In genomic region chr10:132175907-132176581, GRCh38 we compare ENCODE assay signal across 14 cellular contexts. TPM values are rescaled to one million over a fixed set of nuclear protein-coding genes. Genes with fewer than 3 reads are reported as not detected.
DNase-seq lines count a peak whose midpoint lies in the region; ATAC-seq and TF ChIP-seq lines count a peak whose summit lies in the region.
"Had no signal": no experiment of that assay in that cellular context is flagged by ENCODE, and none has a peak within 500 bp of the region (broad histone marks: within the 10 kb centered on the region; RNA-seq: fewer than 3 reads in every experiment).

No MANE protein-coding gene starts in this region.

- peak overlapping the region; percentile 72 for H3K18ac ChIP-seq in neuronal stem cell (ENCODE audit: low read length)

- H3K36me3 Mint-ChIP-seq in chondrocyte (ENCODE audit: low read depth) = no peaks in the 10 kb centered on the region
- no peaks in the 10 kb centered on the region for H3K36me3 Mint-ChIP-seq in stimulated activated memory B cell treated with anti-CD40 and anti-IgM and Interleukin-4, amounts not matched to agents 10 μg/mL and 1 μg/mL and 100 μg/mL, for 72 hours

- peak overlapping the region; percentile 60 for H2AFZ ChIP-seq in neuronal stem cell (ENCODE audit: low read length)

- POLR2A ChIA-PET in A673 (lab: Charles Lee; ENCODE audit: low non-redundant PET) = no interaction called here

- H4K8ac ChIP-seq in neuronal stem cell (ENCODE audit: low read depth, low read length) = no peak overlapping the region

- H3K4me3 Mint-ChIP-seq in chondrocyte (ENCODE audit: unreplicated experiment) = no peak overlapping the region
- no peak overlapping the region for H3K4me3 Mint-ChIP-seq in stimulated activated memory B cell treated with anti-CD40 and anti-IgM and Interleukin-4, amounts not matched to agents 10 μg/mL and 1 μg/mL and 100 μg/mL, for 72 hours
- H3K4me3 Mint-ChIP-seq: naive thymus-derived CD4-positive, alpha-beta T cell had no signal

- no peak overlapping the region for H3K27ac Mint-ChIP-seq in chondrocyte (ENCODE audit: unreplicated experiment)
- H3K27ac Mint-ChIP-seq in stimulated activated memory B cell treated with anti-CD40 and anti-IgM and Interleukin-4, amounts not matched to agents 10 μg/mL and 1 μg/mL and 100 μg/mL, for 72 hours = no peak overlapping the region
- H3K27ac Mint-ChIP-seq: activated T-helper 2 cell treated with anti-CD3 and anti-CD28 coated beads, Interferon-gamma antibody, Interleukin-2, Interleukin-4, amounts not matched to agents 10 μg/mL and 5 μg/mL and 100 μg/mL, durations not matched to agents 14 hours and 24 hours and 36 hours had no signal

- H3K79me1 ChIP-seq in neuronal stem cell (ENCODE audit: low read depth, low read length) = no peaks in the 10 kb centered on the region

- peak overlapping the region; percentile 58 for H3K23ac ChIP-seq in neuronal stem cell (ENCODE audit: low read depth, low read length, poor library complexity)

- peaks cover 3% of the 10 kb centered on the region for H3K4me1 Mint-ChIP-seq in chondrocyte (ENCODE audit: low read depth)
- H3K4me1 Mint-ChIP-seq in stimulated activated memory B cell treated with anti-CD40 and anti-IgM and Interleukin-4, amounts not matched to agents 10 μg/mL and 1 μg/mL and 100 μg/mL, for 72 hours = peaks cover 7% of the 10 kb centered on the region

- peak overlapping the region; percentile 51 for H3K9ac ChIP-seq in neuronal stem cell (ENCODE audit: low read depth, low read length, poor library complexity)

- BruUV-seq in A673 (replicated peaks; lab: Mats Ljungman, UMichigan) = no TSS peak

- H3K36me3 ChIP-seq in neuronal stem cell (replicated peaks in 1 of 2; ENCODE audit: control insufficient read depth in 2 of 2, insufficient read depth in 2 of 2, low read length in 2 of 2) (peaks cover 0 to 2% of the 10 kb centered on the region in 2 donors), A673 (ENCODE audit: insufficient read depth, low read length, poor library complexity, severe bottlenecking) (no peaks in the 10 kb centered on the region)
- H3K36me3 ChIP-seq: thyroid gland had no signal

- ATAC-seq in stimulated activated memory B cell treated with anti-CD40 and anti-IgM and Interleukin-4, amounts not matched to agents 10 μg/mL and 1 μg/mL and 100 μg/mL, for 72 hours = no peak
- ATAC-seq: naive thymus-derived CD4-positive, alpha-beta T cell had no signal

- H2BK12ac ChIP-seq in neuronal stem cell (ENCODE audit: low read length) = no peak overlapping the region

- H3K27me3 ChIP-seq in neuronal stem cell (ENCODE audit: control insufficient read depth in 3 of 3, insufficient read depth in 3 of 3, low read depth in 1 of 3, low read length in 3 of 3) (peaks cover 0 to 40% (median 29%) of the 10 kb centered on the region in 3 experiments), A673 (replicated peaks; ENCODE audit: insufficient read depth, low read depth, low read length, poor library complexity) (peaks cover 28% of the 10 kb centered on the region)
- H3K27me3 ChIP-seq: thyroid gland had no signal

- peaks cover 62% of the 10 kb centered on the region for H3K27me3 Mint-ChIP-seq in chondrocyte (ENCODE audit: low read depth)
- H3K27me3 Mint-ChIP-seq in stimulated activated memory B cell treated with anti-CD40 and anti-IgM and Interleukin-4, amounts not matched to agents 10 μg/mL and 1 μg/mL and 100 μg/mL, for 72 hours = peaks cover 83% of the 10 kb centered on the region

- TF ChIP-seq CTCF in chondrocyte (IDR thresholded peaks at IDR 0.05) = no peak
- no peak for TF ChIP-seq CTCF in A673 (conservative IDR thresholded peaks at IDR 0.05; ENCODE audit: low read depth, low read length)

- no peaks in the 10 kb centered on the region for H3K9me3 Mint-ChIP-seq in chondrocyte (ENCODE audit: low read depth)
- H3K9me3 Mint-ChIP-seq in stimulated activated memory B cell treated with anti-CD40 and anti-IgM and Interleukin-4, amounts not matched to agents 10 μg/mL and 1 μg/mL and 100 μg/mL, for 72 hours = peaks cover 7% of the 10 kb centered on the region

- intact Hi-C loops in A673 (cut with micrococcal nuclease; ENCODE audit: unreplicated experiment) = no loop called here

- H3K14ac ChIP-seq in neuronal stem cell (ENCODE audit: low read length) = peak overlapping the region; percentile 95

- peak; percentile 55 to 73 (median 56) for DNase-seq in NCI-H1417 (lab: John Stamatoyannopoulos, UW)
- DNase-seq in NCI-H1417 treated with DMSO at 0.1 percent for 48 hours (lab: John Stamatoyannopoulos, UW) = no peak
- DNase-seq in NCI-H1105 treated with DMSO at 0.1 percent for 48 hours (lab: John Stamatoyannopoulos, UW) = peak; percentile 27
- peak; percentile 81 for DNase-seq in chondrocyte (ENCODE audit: low spot score)
- DNase-seq in neuronal stem cell (ENCODE audit: low spot score) = no peak
- no peak for DNase-seq in A673 (ENCODE audit: low spot score)
- no peak for DNase-seq in AG20443 (ENCODE audit: low spot score)
- DNase-seq: naive thymus-derived CD4-positive, alpha-beta T cell; NCI-H446 treated with DMSO at 0.1 percent for 48 hours; stimulated activated CD4-positive, alpha-beta T cell treated with anti-CD3 and anti-CD28 coated beads, Interleukin-4, amount 100 ng/mL, for 1 hour; T1000; thyroid gland had no signal

- H2BK5ac ChIP-seq in neuronal stem cell (ENCODE audit: low read length) = no peak overlapping the region

- H4K91ac ChIP-seq in neuronal stem cell (ENCODE audit: low read depth, low read length, poor library complexity) = no peak overlapping the region

- H3K4me2 ChIP-seq in neuronal stem cell (ENCODE audit: insufficient read depth, low read length, poor library complexity, severe bottlenecking) = peak overlapping the region; percentile 43

- H3K4me3 ChIP-seq in neuronal stem cell (ENCODE audit: low read length in 2 of 2) (peak overlapping the region; percentile 9 to 14), A673 (ENCODE audit: low read depth, low read length, poor library complexity, severe bottlenecking) (no peak overlapping the region)
- H3K4me3 ChIP-seq: thyroid gland had no signal

- CTCF ChIA-PET in A673 (lab: Charles Lee) = no interaction called here

- no peak overlapping the region for H3K4ac ChIP-seq in neuronal stem cell (ENCODE audit: low read length)

- H3K4me1 ChIP-seq in neuronal stem cell (ENCODE audit: control insufficient read depth in 2 of 2, insufficient read depth in 1 of 2, low read depth in 1 of 2, low read length in 2 of 2) = peaks cover 14 to 16% of the 10 kb centered on the region in 2 donors
- H3K4me1 ChIP-seq in A673 (ENCODE audit: insufficient read depth, low read length, poor library complexity, severe bottlenecking) = no peaks in the 10 kb centered on the region

- peak overlapping the region; percentile 71 for H2AK5ac ChIP-seq in neuronal stem cell (ENCODE audit: low read depth, low read length)

- H3K9me3 ChIP-seq in neuronal stem cell (replicated peaks in 1 of 2; ENCODE audit: control insufficient read depth in 2 of 2, insufficient read depth in 1 of 2, low read depth in 1 of 2, low read length in 2 of 2) = peaks cover 0 to 9% of the 10 kb centered on the region in 2 donors
- H3K9me3 ChIP-seq in A673 (ENCODE audit: low read depth, low read length, poor library complexity, severe bottlenecking) = no peaks in the 10 kb centered on the region
- H3K9me3 ChIP-seq: thyroid gland had no signal

- H2BK15ac ChIP-seq in neuronal stem cell (ENCODE audit: low read length) = no peak overlapping the region

- H2BK120ac ChIP-seq in neuronal stem cell (ENCODE audit: low read depth, low read length) = no peak overlapping the region

- H3K27ac ChIP-seq in neuronal stem cell (replicated peaks; ENCODE audit: low read length) (no peak overlapping the region), A673 (ENCODE audit: low read depth, low read length, poor library complexity, severe bottlenecking) (no peak overlapping the region)
- H3K27ac ChIP-seq: thyroid gland had no signal

- no CpG with 5 or more reads among the region's 16 CpGs for WGBS in neuronal stem cell (ENCODE audit: extremely low coverage in 2 of 2, insufficient read length in 2 of 2, insufficient replicate concordance in 1 of 2), 2 donors

RNA-seq across cellular contexts. Expression of gene DPYSL4, which starts 10.7 kb away (rescaled TPM):
- total RNA-seq in chondrocyte (19.9 to 37.6 TPM (median 35.2 TPM) in 3 replicates), A673 (2021) (13.1 and 18.2 TPM in 2 replicates)
- polyA plus RNA-seq in neuronal stem cell (2013, experiment 1 of 2) = 27.1 TPM
- 25.4 TPM for polyA plus RNA-seq in neuronal stem cell (2013, experiment 2 of 2)

Comparison
In these comparisons a context has a peak if more than half of its experiments do, and no peak if none do; other contexts are left out.
1. DNase-seq: peak in NCI-H1417 (3 of 3), NCI-H1105 treated with DMSO at 0.1 percent for 48 hours (single experiment) and chondrocyte (single experiment); none in NCI-H1417 treated with DMSO at 0.1 percent for 48 hours (single experiment), neuronal stem cell (single experiment), A673 (single experiment) and AG20443 (single experiment).